In genomic region chr13:26299168-26299788, GRCh38 we compare ENCODE assay signal across 16 cellular contexts. TPM values are rescaled to one million over a fixed set of nuclear protein-coding genes. Genes with fewer than 3 reads are reported as not detected.
DNase-seq lines count a peak whose midpoint lies in the region; ATAC-seq and TF ChIP-seq lines count a peak whose summit lies in the region.
"Had no signal": no experiment of that assay in that cellular context is flagged by ENCODE, and none has a peak within 500 bp of the region (broad histone marks: within the 10 kb centered on the region; RNA-seq: fewer than 3 reads in every experiment).

No MANE protein-coding gene starts in this region.

- ATAC-seq in Panc1 = peak; percentile 70; the same call in 1 of the 2 replicates
- ATAC-seq in HG02763 (IDR thresholded peaks at IDR 0.05; ENCODE audit: unreplicated experiment) = no peak

- H2AFZ ChIP-seq in parathyroid adenoma = no peak overlapping the region

- peaks cover 8% of the 10 kb centered on the region for H3K79me2 ChIP-seq in parathyroid adenoma

- H3K4me1 ChIP-seq in Panc1 (ENCODE audit: control insufficient read depth, insufficient read depth, low read length) (0 out of 2 replicates have a peak, but pooled peaks cover 4% of the 10 kb centered on the region), parathyroid adenoma (peaks cover 6% of the 10 kb centered on the region), HAP-1 (no peaks in the 10 kb centered on the region)

- H3K4me3 ChIP-seq in Panc1 (ENCODE audit: low read depth in 2 of 2, low read length in 2 of 2) (no peak overlapping the region), choroid plexus epithelial cell (ENCODE audit: low read depth, low read length) (no peak overlapping the region), parathyroid adenoma (ENCODE audit: low read depth, low read length) (no peak overlapping the region), HAP-1 (no peak overlapping the region)
- H3K4me3 ChIP-seq: SK-N-MC had no signal

- H3K9me3 ChIP-seq in Panc1 (ENCODE audit: control insufficient read depth, insufficient read depth, low read depth, low read length) = no peaks in the 10 kb centered on the region
- no peaks in the 10 kb centered on the region for H3K9me3 ChIP-seq in parathyroid adenoma (ENCODE audit: control insufficient read depth, low read length)
- H3K9me3 ChIP-seq in HAP-1 = no peaks in the 10 kb centered on the region

- BruUV-seq in Panc1 (replicated peaks; lab: Mats Ljungman, UMichigan) = no TSS peak

- no peak overlapping the region for H3K27ac ChIP-seq in Panc1 (ENCODE audit: low read length)
- H3K27ac ChIP-seq in parathyroid adenoma = peak overlapping the region; percentile 24
- H3K27ac ChIP-seq: C4-2B, SK-N-MC had no signal

- no peak overlapping the region for H3K9ac ChIP-seq in parathyroid adenoma

- H3K27me3 ChIP-seq in Panc1 (ENCODE audit: control insufficient read depth, insufficient read depth, low read length) (no peaks in the 10 kb centered on the region), parathyroid adenoma (ENCODE audit: control insufficient read depth, insufficient read depth, low read length) (no peaks in the 10 kb centered on the region), HAP-1 (ENCODE audit: low read depth) (no peaks in the 10 kb centered on the region)

- POLR2A ChIA-PET in Panc1 (lab: Charles Lee) = no interaction called here

- TF ChIP-seq CTCF in Panc1 (IDR thresholded peaks at IDR 0.05) (no peak), choroid plexus epithelial cell (conservative IDR thresholded peaks at IDR 0.05; ENCODE audit: low read depth, low read length) (no peak), parathyroid adenoma (IDR thresholded peaks at IDR 0.05) (no peak)

- H3K4me2 ChIP-seq in parathyroid adenoma (ENCODE audit: low read length) = peak overlapping the region; percentile 18

- no peaks in the 10 kb centered on the region for H3K36me3 ChIP-seq in Panc1 (ENCODE audit: control insufficient read depth, insufficient read depth, low read length)
- H3K36me3 ChIP-seq in parathyroid adenoma (ENCODE audit: control insufficient read depth, insufficient read depth, low read length) = no peaks in the 10 kb centered on the region
- no peaks in the 10 kb centered on the region for H3K36me3 ChIP-seq in HAP-1 (replicated peaks)

- CTCF ChIA-PET in Panc1 (lab: Charles Lee) = no interaction called here

- intact Hi-C loops in Panc1 (cut with micrococcal nuclease; ENCODE audit: unreplicated experiment) = no loop called here

- in situ Hi-C loops in Panc1 (cut with HindIII; ENCODE audit: low pct_unique_long_range_greater_than_20kb, low sequenced_read_pairs) (no loop called here), HAP-1 (cut with MboI; ENCODE audit: low sequenced_read_pairs) (no loop called here)

- DNase-seq in Ammon's horn (ENCODE audit: low spot score) = peak; percentile 3
- DNase-seq in Panc1 (ENCODE audit: low read depth, low spot score) = no peak
- peak; percentile 6 for DNase-seq in choroid plexus epithelial cell (ENCODE audit: low read depth)
- DNase-seq in cerebellum (ENCODE audit: low spot score) = no peak
- DNase-seq in middle frontal gyrus (ENCODE audit: extremely low spot score, low spot score) = no peak
- DNase-seq in HAP-1 (ENCODE audit: low spot score in 2 of 2) = no peak
- DNase-seq: DMS153, NCI-H1436, NCI-H2029, NCI-H2171 treated with DMSO at 0.1 percent for 48 hours, NCI-H446 treated with DMSO at 0.1 percent for 48 hours, NCI-H748 treated with DMSO at 0.1 percent for 48 hours had no signal

RNA-seq across cellular contexts. Expression of gene CDK8, which starts 45.3 kb away (rescaled TPM):
- total RNA-seq in Panc1 (2021; ENCODE audit: unreplicated experiment) = 14.9 TPM
- polyA plus RNA-seq in Panc1 (2012; ENCODE audit: insufficient read length) = 10.8 TPM
- 38.8 TPM for total RNA-seq in cerebellum

Comparison
In these comparisons a context has a peak if more than half of its experiments do, and no peak if none do; other contexts are left out.
1. DNase-seq: peak in Ammon's horn (single experiment) and choroid plexus epithelial cell (single experiment); none in Panc1 (single experiment), cerebellum (single experiment), middle frontal gyrus (single experiment) and HAP-1 (0 of 2).